ENCODE assay signal across 15 cellular contexts in genomic region chr6:138467901-138468300, GRCh38. TPM values are rescaled to one million over a fixed set of nuclear protein-coding genes. Genes with fewer than 3 reads are reported as not detected.
A peak's percentile ranks its signal among the peaks of the same experiment; 100 is the strongest.
DNase-seq lines count a peak whose midpoint lies in the region; ATAC-seq, FAIRE-seq and TF ChIP-seq lines count a peak whose summit lies in the region.
"Had no signal": no experiment of that assay in that cellular context is flagged by ENCODE, and none has a peak within 500 bp of the region (broad histone marks: within the 10 kb centered on the region; RNA-seq: fewer than 3 reads in every experiment).

No MANE protein-coding gene starts in this region.

- H3K9ac ChIP-seq in keratinocyte (ENCODE audit: control insufficient read depth, extremely low read depth, insufficient read depth, low read length), result no peak overlapping the region

- in situ Hi-C loops in KBM-7 (cut with MboI; ENCODE audit: low pct_unique_long_range_greater_than_20kb, low sequenced_read_pairs), result no loop called here

- no peak for ATAC-seq in Right ventricle myocardium inferior
- ATAC-seq: CD8-positive, alpha-beta T cell had no signal

- H3K4me2 ChIP-seq in keratinocyte (ENCODE audit: control insufficient read depth, extremely low read depth, insufficient read depth, low read depth, low read length), result no peak overlapping the region

- H2AFZ ChIP-seq in keratinocyte (ENCODE audit: control insufficient read depth, low read length), result no peak overlapping the region

- peaks cover 7% of the 10 kb centered on the region for H3K79me2 ChIP-seq in keratinocyte (ENCODE audit: control insufficient read depth, insufficient read depth, low read length)

- peaks cover 42% of the 10 kb centered on the region for H3K4me1 ChIP-seq in keratinocyte (ENCODE audit: control insufficient read depth, extremely low read depth, insufficient read depth, low read length)
- H3K4me1 ChIP-seq: Peyer's patch had no signal

- peaks cover 9 to 23% of the 10 kb centered on the region in 2 experiments for H3K36me3 ChIP-seq in keratinocyte (ENCODE audit: control insufficient read depth in 2 of 2, extremely low read depth in 1 of 2, insufficient read depth in 2 of 2, low read length in 2 of 2)

- FAIRE-seq in keratinocyte (lab: Jason Lieb, UNC), result peak; percentile 34
- FAIRE-seq: H1 had no signal

- H4K20me1 ChIP-seq in keratinocyte (ENCODE audit: control insufficient read depth, extremely low read depth, insufficient read depth, low read length), result no peaks in the 10 kb centered on the region

- dilution Hi-C loops in keratinocyte (cut with MboI; ENCODE audit: extremely low pct_ligation_motif_present, low sequenced_read_pairs), result no loop called here

- H3K4me3 ChIP-seq in keratinocyte (ENCODE audit: control insufficient read depth in 2 of 3, extremely low read depth in 1 of 3, insufficient read depth in 2 of 3, low read depth in 1 of 3, low read length in 3 of 3), result no peak overlapping the region
- H3K4me3 ChIP-seq: Peyer's patch had no signal

- DNase-seq in EL (peak; percentile 14), NCI-H226 (peak; percentile 16), keratinocyte (ENCODE audit: low read depth, low spot score) (peak; percentile 67), NCI-H510A (lab: John Stamatoyannopoulos, UW) (no peak), Right ventricle myocardium inferior (ENCODE audit: missing footprints) (no peak), KBM-7 (no peak), NCI-H1105 treated with DMSO at 0.1 percent for 48 hours (lab: John Stamatoyannopoulos, UW) (no peak)
- DNase-seq: CD8-positive, alpha-beta T cell; NCI-H187; NCI-H446; Peyer's patch; SIG-M5 had no signal

- peak overlapping the region; percentile 84 for H3K27ac ChIP-seq in VCaP
- H3K27ac ChIP-seq in keratinocyte (ENCODE audit: control insufficient read depth, insufficient read depth, low read length), result peak overlapping the region; percentile 36
- H3K27ac ChIP-seq: Peyer's patch had no signal

- H3K9me3 ChIP-seq in keratinocyte (ENCODE audit: control insufficient read depth, low read depth, low read length), result no peaks in the 10 kb centered on the region
- H3K9me3 ChIP-seq: Peyer's patch had no signal

- intact Hi-C loops in Right ventricle myocardium inferior (cut with DNase I), result no loop called here

- no peaks in the 10 kb centered on the region for H3K27me3 ChIP-seq in keratinocyte (ENCODE audit: control insufficient read depth, extremely low read depth, insufficient read depth, low read length)
- H3K27me3 ChIP-seq: Peyer's patch had no signal

- TF ChIP-seq CTCF in VCaP (conservative IDR thresholded peaks at IDR 0.05) (no peak), keratinocyte (optimal IDR thresholded peaks at IDR 0.05 in 1 of 3, IDR thresholded peaks at IDR 0.05 in 1 of 3, conservative IDR thresholded peaks at IDR 0.05 in 1 of 3; ENCODE audit: extremely low read depth in 1 of 3, insufficient read depth in 2 of 3, low read length in 3 of 3) (no peak)

- no peaks in the 10 kb centered on the region for H3K9me1 ChIP-seq in keratinocyte (ENCODE audit: control insufficient read depth, extremely low read depth, insufficient read depth, low read length)

RNA-seq across cellular contexts. Expression of gene NHSL1, which starts 31.4 kb away (rescaled TPM):
- polyA plus RNA-seq in keratinocyte, result 8.5 to 28.1 TPM (median 11.8 TPM) in 3 replicates
- polyA plus RNA-seq in keratinocyte (2011; ENCODE audit: low read depth), result 7.0 TPM
- polyA plus RNA-seq in keratinocyte (2011; cell fraction: cytosol; rRNA removed), result 10.9 and 11.5 TPM in 2 replicates
- polyA plus RNA-seq in keratinocyte (2011; cell fraction: nucleus; rRNA removed), result 41.8 and 45.0 TPM in 2 replicates
- 14.3 and 18.7 TPM in 2 replicates for polyA plus RNA-seq in keratinocyte (2012; ENCODE audit: low replicate concordance)
- 46.0 to 90.2 TPM (median 66.3 TPM) in 3 replicates for polyA minus RNA-seq in keratinocyte
- 22.4 TPM for polyA minus RNA-seq in keratinocyte (2011; cell fraction: cytosol; rRNA and poly(A)+ RNA removed)
- polyA minus RNA-seq in keratinocyte (2011; cell fraction: nucleus; rRNA and poly(A)+ RNA removed), result 45.9 and 95.6 TPM in 2 replicates
- total RNA-seq in Right ventricle myocardium inferior, result 56.6 TPM
- total RNA-seq: CD8-positive, alpha-beta T cell had no signal
- polyA plus RNA-seq: IgD-negative memory B cell had no signal

Comparison
In these comparisons a context has a peak if more than half of its experiments do, and no peak if none do; other contexts are left out.
1. DNase-seq: peak in EL (single experiment), NCI-H226 (single experiment) and keratinocyte (single experiment); none in NCI-H510A (single experiment), Right ventricle myocardium inferior (single experiment), KBM-7 (single experiment) and NCI-H1105 treated with DMSO at 0.1 percent for 48 hours (single experiment).